ENCODE assay signal across 8 cellular contexts in genomic region chr9:37953204-37953774, GRCh38. TPM values are rescaled to one million over a fixed set of nuclear protein-coding genes. Genes with fewer than 3 reads are reported as not detected.
A peak's percentile ranks its signal among the peaks of the same experiment; 100 is the strongest.
DNase-seq lines count a peak whose midpoint lies in the region; ATAC-seq, FAIRE-seq and TF ChIP-seq lines count a peak whose summit lies in the region.

No MANE protein-coding gene starts in this region.

- FAIRE-seq in GM12878 (lab: Jason Lieb, UNC): no peak

- no peaks in the 10 kb centered on the region for H3K9me3 ChIP-seq in BLaER1 treated with 17β-estradiol and CSF1 and Interleukin-3, amounts not matched to agents 10 nM and 100 nM (replicated peaks in 1 of 11)
- H3K9me3 ChIP-seq in GM23248 (ENCODE audit: low read depth) (no peaks in the 10 kb centered on the region), GM12878 (replicated peaks; ENCODE audit: control insufficient read depth, insufficient read depth, low read length) (no peaks in the 10 kb centered on the region), neuronal stem cell (replicated peaks in 1 of 2; ENCODE audit: control insufficient read depth in 2 of 2, insufficient read depth in 1 of 2, low read depth in 1 of 2, low read length in 2 of 2) (no peaks in the 10 kb centered on the region)

- no peak overlapping the region for H3K23ac ChIP-seq in neuronal stem cell (ENCODE audit: low read depth, low read length, poor library complexity)

- peak overlapping the region; percentile 65 to 95 (median 86) for H3K4me2 ChIP-seq in BLaER1 treated with 17β-estradiol and CSF1 and Interleukin-3, amounts not matched to agents 10 nM and 100 nM
- H3K4me2 ChIP-seq in GM23248 (ENCODE audit: unreplicated experiment) (peak overlapping the region; percentile 40), GM12878 (ENCODE audit: control insufficient read depth, insufficient read depth) (peak overlapping the region; percentile 72), neuronal stem cell (ENCODE audit: insufficient read depth, low read length, poor library complexity, severe bottlenecking) (no peak overlapping the region)

- peaks cover 0 to 4% (median 0%) of the 10 kb centered on the region in 11 experiments; a peak in 1 of 22 replicates for H3K27me3 ChIP-seq in BLaER1 treated with 17β-estradiol and CSF1 and Interleukin-3, amounts not matched to agents 10 nM and 100 nM
- H3K27me3 ChIP-seq in GM23248 (replicated peaks; ENCODE audit: insufficient read depth): no peaks in the 10 kb centered on the region
- no peaks in the 10 kb centered on the region for H3K27me3 ChIP-seq in GM12878 (replicated peaks in 1 of 2; ENCODE audit: control insufficient read depth in 2 of 2, insufficient read depth in 2 of 2, low read length in 1 of 2)
- H3K27me3 ChIP-seq in neuronal stem cell (ENCODE audit: control insufficient read depth in 3 of 3, insufficient read depth in 3 of 3, low read depth in 1 of 3, low read length in 3 of 3): no peaks in the 10 kb centered on the region

- no TSS peak for BruUV-seq in GM12878 (replicated peaks; lab: Mats Ljungman, UMichigan)

- no peak for TF ChIP-seq CTCF in GM12878 (IDR thresholded peaks at IDR 0.05 in 2 of 3, conservative IDR thresholded peaks at IDR 0.05 in 1 of 3; ENCODE audit: control insufficient read depth in 2 of 3, extremely low read depth in 1 of 3, insufficient read depth in 1 of 3, low read depth in 3 of 3, low read length in 3 of 3)

- POLR2A ChIA-PET in GM12878 (lab: Charles Lee): no interaction called here

- peak overlapping the region in 4 of 11 experiments; percentile 43 to 63 (median 54); a peak in 3 of 22 replicates for H3K9ac ChIP-seq in BLaER1 treated with 17β-estradiol and CSF1 and Interleukin-3, amounts not matched to agents 10 nM and 100 nM
- H3K9ac ChIP-seq in GM23248 (peak overlapping the region; percentile 74), GM12878 (ENCODE audit: control insufficient read depth, insufficient read depth, low read length) (peak overlapping the region; percentile 15; the same call in 1 of the 2 replicates), neuronal stem cell (ENCODE audit: low read depth, low read length, poor library complexity) (no peak overlapping the region)

- WGBS in GM23248 (ENCODE audit: low coverage in 1 of 2, low lambda C conversion rate in 2 of 2, missing lambda C conversion rate in 2 of 2), 2 experiments: 81 to 83% methylated on average over 5 of the region's 5 CpGs
- 25% methylated on average over 5 of the region's 5 CpGs for WGBS in GM12878 (ENCODE audit: insufficient coverage, insufficient replicate concordance, low lambda C conversion rate, missing lambda C conversion rate)
- no CpG with 5 or more reads among the region's 5 CpGs for WGBS in neuronal stem cell (ENCODE audit: extremely low coverage in 2 of 2, insufficient read length in 2 of 2, insufficient replicate concordance in 1 of 2), 2 donors

- no peaks in the 10 kb centered on the region for H3K79me1 ChIP-seq in neuronal stem cell (ENCODE audit: low read depth, low read length)

- H3K4me3 ChIP-seq in BLaER1 treated with 17β-estradiol and CSF1 and Interleukin-3, amounts not matched to agents 10 nM and 100 nM: peak overlapping the region in 1 of 10 experiments; percentile 19; a peak in 1 of 20 replicates
- no peak overlapping the region for H3K4me3 ChIP-seq in GM23248
- no peak overlapping the region for H3K4me3 ChIP-seq in GM12878
- H3K4me3 ChIP-seq in neuronal stem cell (ENCODE audit: low read length in 2 of 2): no peak overlapping the region

- peak overlapping the region in 3 of 11 experiments; percentile 61 to 68 (median 61); a peak in 6 of 22 replicates for H3K27ac ChIP-seq in BLaER1 treated with 17β-estradiol and CSF1 and Interleukin-3, amounts not matched to agents 10 nM and 100 nM
- peak overlapping the region; percentile 92 for H3K27ac ChIP-seq in GM23248
- H3K27ac ChIP-seq in GM12878 (ENCODE audit: control insufficient read depth, insufficient read depth): peak overlapping the region; percentile 71
- no peak overlapping the region for H3K27ac ChIP-seq in neuronal stem cell (replicated peaks; ENCODE audit: low read length)

- CTCF ChIA-PET in GM12878 (lab: Yijun Ruan, JAX): no interaction called here

- DNase-seq in GM23248: no peak
- no peak for DNase-seq in GM12878 (ENCODE audit: low read depth, low spot score)
- DNase-seq in neuronal stem cell (ENCODE audit: low spot score): no peak
- no peak for DNase-seq in HPDE6-E6E7 (ENCODE audit: extremely low spot score)
- no peak for DNase-seq in retina

- intact Hi-C loops in GM12878 (cut with micrococcal nuclease; ENCODE audit: unreplicated experiment): no loop called here

- peaks cover 0 to 21% (median 0%) of the 10 kb centered on the region in 11 experiments; a peak in 2 of 22 replicates for H3K36me3 ChIP-seq in BLaER1 treated with 17β-estradiol and CSF1 and Interleukin-3, amounts not matched to agents 10 nM and 100 nM
- H3K36me3 ChIP-seq in GM23248 (ENCODE audit: low read depth): no peaks in the 10 kb centered on the region
- H3K36me3 ChIP-seq in GM12878 (ENCODE audit: control insufficient read depth in 2 of 2, insufficient read depth in 2 of 2, low read length in 1 of 2): no peaks in the 10 kb centered on the region; a peak in 1 of 4 replicates
- no peaks in the 10 kb centered on the region for H3K36me3 ChIP-seq in neuronal stem cell (replicated peaks in 1 of 2; ENCODE audit: control insufficient read depth in 2 of 2, insufficient read depth in 2 of 2, low read length in 2 of 2)

- H2AFZ ChIP-seq in GM23248: no peak overlapping the region
- peak overlapping the region; percentile 44; the same call in 1 of the 2 replicates for H2AFZ ChIP-seq in GM12878 (ENCODE audit: control insufficient read depth, low read depth, low read length)
- H2AFZ ChIP-seq in neuronal stem cell (ENCODE audit: low read length): no peak overlapping the region

- peaks cover 10% of the 10 kb centered on the region; the same call in 1 of the 2 replicates for H3K79me2 ChIP-seq in GM23248 (ENCODE audit: insufficient read depth)
- H3K79me2 ChIP-seq in GM12878 (ENCODE audit: control insufficient read depth, insufficient read depth, low read length): no peaks in the 10 kb centered on the region

- peaks cover 22% of the 10 kb centered on the region for H3F3A ChIP-seq in GM23248 (ENCODE audit: insufficient read depth)

- SMC1A ChIA-PET in GM12878 (lab: Charles Lee; ENCODE audit: uncharacterized antibody, unreplicated experiment): no interaction called here

- no peak overlapping the region for H3K14ac ChIP-seq in neuronal stem cell (ENCODE audit: low read length)

- ATAC-seq in GM12878: no peak
- no peak for ATAC-seq in HG02970 (IDR thresholded peaks at IDR 0.05; ENCODE audit: low FRiP score, unreplicated experiment)
- no peak for ATAC-seq in GM19397 (IDR thresholded peaks at IDR 0.05; ENCODE audit: unreplicated experiment)

- no peak overlapping the region for H2BK120ac ChIP-seq in neuronal stem cell (ENCODE audit: low read depth, low read length)

- no peak overlapping the region for H2BK12ac ChIP-seq in neuronal stem cell (ENCODE audit: low read length)

- in situ Hi-C loops in GM23248 (cut with MboI) (no loop called here), GM12878 (cut with MboI) (no loop called here)

- no peak for TF ChIP-seq EP300 in GM12878 (IDR thresholded peaks at IDR 0.05; ENCODE audit: borderline replicate concordance in 1 of 2, control insufficient read depth in 1 of 2, low read depth in 2 of 2, low read length in 2 of 2)

- no peak overlapping the region for H4K8ac ChIP-seq in neuronal stem cell (ENCODE audit: low read depth, low read length)

- TF ChIP-seq RAD21 in GM12878 (IDR thresholded peaks at IDR 0.05; ENCODE audit: insufficient read depth, low read depth, low read length): no peak

- TF ChIP-seq POLR2A in GM12878 (IDR thresholded peaks at IDR 0.05; ENCODE audit: low read depth, low read length): no peak

- RAD21 ChIA-PET in GM12878 (lab: Charles Lee; ENCODE audit: unreplicated experiment): no interaction called here

- peaks cover 18 to 90% (median 72%) of the 10 kb centered on the region in 10 experiments for H3K4me1 ChIP-seq in BLaER1 treated with 17β-estradiol and CSF1 and Interleukin-3, amounts not matched to agents 10 nM and 100 nM
- peaks cover 24% of the 10 kb centered on the region for H3K4me1 ChIP-seq in GM23248 (ENCODE audit: insufficient read depth)
- H3K4me1 ChIP-seq in GM12878 (ENCODE audit: control insufficient read depth, insufficient read depth, low read length): peaks cover 30% of the 10 kb centered on the region
- H3K4me1 ChIP-seq in neuronal stem cell (ENCODE audit: control insufficient read depth in 2 of 2, insufficient read depth in 1 of 2, low read depth in 1 of 2, low read length in 2 of 2): peaks cover 0 to 2% of the 10 kb centered on the region in 2 donors

- H3K4ac ChIP-seq in neuronal stem cell (ENCODE audit: low read length): no peak overlapping the region

- peak overlapping the region; percentile 50 for H3K18ac ChIP-seq in neuronal stem cell (ENCODE audit: low read length)

- H3K9me2 ChIP-seq in GM23248 (ENCODE audit: insufficient read depth): no peaks in the 10 kb centered on the region

- H2AK5ac ChIP-seq in neuronal stem cell (ENCODE audit: low read depth, low read length): peak overlapping the region; percentile 6

- H2BK15ac ChIP-seq in neuronal stem cell (ENCODE audit: low read length): peak overlapping the region; percentile 42

- H4K91ac ChIP-seq in neuronal stem cell (ENCODE audit: low read depth, low read length, poor library complexity): no peak overlapping the region

- peaks cover 0 to 23% (median 0%) of the 10 kb centered on the region in 11 experiments; a peak in 4 of 22 replicates for H4K20me1 ChIP-seq in BLaER1 treated with 17β-estradiol and CSF1 and Interleukin-3, amounts not matched to agents 10 nM and 100 nM
- H4K20me1 ChIP-seq in GM23248 (ENCODE audit: insufficient read depth) (no peaks in the 10 kb centered on the region), GM12878 (ENCODE audit: control insufficient read depth, insufficient read depth) (no peaks in the 10 kb centered on the region)

- no peak overlapping the region for H2BK5ac ChIP-seq in neuronal stem cell (ENCODE audit: low read length)

RNA-seq across cellular contexts. Expression of gene SLC25A51, which starts 49.4 kb away (rescaled TPM):
- total RNA-seq in GM23248 (2014; rRNA removed; shearing (Covaris generic)): 56.6 and 58.2 TPM in 2 replicates
- 16.0 and 17.7 TPM in 2 replicates for polyA plus RNA-seq in GM23248 (2016; fragmentation: Nextera tagmentation; extraction: Ambion mirVana)
- 44.6 and 50.8 TPM in 2 replicates for total RNA-seq in GM12878 (2013; cell fraction: nucleolus; rRNA removed)
- 29.2 and 29.3 TPM in 2 replicates for total RNA-seq in GM12878 (2014; rRNA removed)
- total RNA-seq in GM12878 (2014; rRNA removed; fragmentation: Illumina TruSeq; extraction: Trizol): 27.5 and 27.7 TPM in 2 replicates
- 23.9 and 24.2 TPM in 2 replicates for total RNA-seq in GM12878 (2021)
- polyA plus RNA-seq in GM12878 (2011; ENCODE audit: low read depth): 10.3 TPM
- 25.3 and 25.5 TPM in 2 replicates for polyA plus RNA-seq in GM12878 (2011; rRNA removed)
- 19.1 and 20.3 TPM in 2 replicates for polyA plus RNA-seq in GM12878 (2011; cell fraction: cytosol; rRNA removed)
- 13.1 and 14.7 TPM in 2 replicates for polyA plus RNA-seq in GM12878 (2011; cell fraction: nucleus; rRNA removed)
- polyA plus RNA-seq in GM12878 (2012): 7.9 and 9.2 TPM in 2 replicates
- polyA plus RNA-seq in GM12878 (2014; fragmentation: Illumina TruSeq; extraction: Trizol): 11.7 and 13.8 TPM in 2 replicates
- 1 to 10 TPM; 3.8 to 6.1 TPM for polyA plus RNA-seq in GM12878 (2014; fragmentation: Nextera tagmentation; extraction: Ambion mirVana)
- polyA plus RNA-seq in GM12878 (2014; rRNA removed): 11.2 and 12.7 TPM in 2 replicates
- polyA plus RNA-seq in GM12878 (2016; fragmentation: Nextera tagmentation; extraction: Ambion mirVana): 10 to 100 TPM; 10.8 to 11.2 TPM
- 69.3 and 75.2 TPM in 2 replicates for polyA minus RNA-seq in GM12878 (2011; rRNA and poly(A)+ RNA removed)
- polyA minus RNA-seq in GM12878 (2011; cell fraction: cytosol; rRNA and poly(A)+ RNA removed): 17.4 and 20.7 TPM in 2 replicates
- polyA minus RNA-seq in GM12878 (2011; cell fraction: nucleus; rRNA and poly(A)+ RNA removed): 14.7 and 25.9 TPM in 2 replicates
- polyA plus RNA-seq in neuronal stem cell (2013, experiment 1 of 2): 16.4 TPM
- polyA plus RNA-seq in neuronal stem cell (2013, experiment 2 of 2): 16.6 TPM
